ENCODE assay signal across 36 cellular contexts in genomic region chr10:124217031-124217430, GRCh38.
"Had no signal": no experiment of that assay in that cellular context is flagged by ENCODE, and none has a peak within 500 bp of the region (broad histone marks: within the 10 kb centered on the region; RNA-seq: fewer than 3 reads in every experiment).

No MANE protein-coding gene starts in this region.

- H3K4me1 Mint-ChIP-seq: activated T-helper 17 cell treated with anti-CD3 and anti-CD28 coated beads, Interleukin-2, amount 50 U/mL, for 72 hours; central memory CD8-positive, alpha-beta T cell had no signal

- H3K27ac ChIP-seq: adrenal gland, cardiac muscle cell, VCaP had no signal

- H3K27me3 ChIP-seq: adrenal gland, cardiac muscle cell had no signal

- H3K36me3 Mint-ChIP-seq: activated CD4-positive, alpha-beta memory T cell treated with anti-CD3 and anti-CD28 coated beads for 36 hours; activated naive CD4-positive, alpha-beta T cell treated with anti-CD3 and anti-CD28 coated beads, Interleukin-2, amount 50 U/mL, for 72 hours; activated naive CD8-positive, alpha-beta T cell treated with anti-CD3 and anti-CD28 coated beads for 36 hours; brain had no signal

- H3K9me3 ChIP-seq: adrenal gland had no signal

- H3K36me3 ChIP-seq: adrenal gland, cardiac muscle cell had no signal

- H3K27me3 Mint-ChIP-seq: activated B cell treated with CpG ODN at 0.5 μM for 24 hours had no signal

- DNase-seq: activated B cell treated with CpG ODN at 0.5 μM for 24 hours; activated CD4-positive, alpha-beta memory T cell treated with anti-CD3 and anti-CD28 coated beads for 36 hours; activated CD4-positive, alpha-beta T cell treated with anti-CD3 and anti-CD28 coated beads for 4 hours; activated CD4-positive, alpha-beta T cell treated with anti-CD3 and anti-CD28 coated beads, Interleukin-2, amount 10 ng/mL, durations not matched to agents 24 days and 14 days; activated CD4-positive, alpha-beta T cell treated with anti-CD3 and anti-CD28 coated beads, Interleukin-2, amount 50 U/mL, for 1 hour; activated CD4-positive, alpha-beta T cell treated with anti-CD3 and anti-CD28 coated beads, Interleukin-2, amount 50 U/mL, for 4 hours; activated CD4-positive, CD25-positive, alpha-beta regulatory T cell treated with anti-CD3 and anti-CD28 coated beads, Interleukin-2, amount 50 U/mL, for 72 hours; activated CD8-positive, alpha-beta memory T cell treated with anti-CD3 and anti-CD28 coated beads, Interleukin-2, amount 50 U/mL, for 4 hours; activated CD8-positive, alpha-beta T cell treated with anti-CD3 and anti-CD28 coated beads for 36 hours; activated effector memory CD4-positive, alpha-beta T cell treated with anti-CD3 and anti-CD28 coated beads, Interleukin-2, amount 50 U/mL, for 16 hours; activated gamma-delta T cell treated with Interleukin-2 at 50 U/mL for 16 hours; activated naive CD4-positive, alpha-beta T cell; activated naive CD4-positive, alpha-beta T cell treated with anti-CD3 and anti-CD28 coated beads for 36 hours; activated naive CD4-positive, alpha-beta T cell treated with anti-CD3 and anti-CD28 coated beads, Interleukin-2, amount 50 U/mL, for 16 hours; activated naive CD8-positive, alpha-beta T cell treated with anti-CD3 and anti-CD28 coated beads for 36 hours; activated T-cell treated with anti-CD3 and anti-CD28 coated beads for 4 hours; activated T-cell treated with anti-CD3 and anti-CD28 coated beads, Interleukin-2, amount 50 U/mL, for 1 hour; activated T-cell treated with anti-CD3 and anti-CD28 coated beads, Interleukin-2, amount 50 U/mL, for 4 hours; activated T-cell treated with anti-CD3 and anti-CD28 coated beads, Interleukin-2, amount 50 U/mL, for 72 hours; amniotic stem cell; aorta; caudate nucleus; cerebellar nuclear complex; T-helper 1 cell; T-helper 2 cell; T-helper 9 cell had no signal

- H3K4me3 Mint-ChIP-seq: activated B cell treated with CpG ODN at 0.5 μM for 24 hours; activated CD4-positive, alpha-beta memory T cell treated with anti-CD3 and anti-CD28 coated beads for 36 hours; activated CD4-positive, alpha-beta T cell treated with anti-CD3 and anti-CD28 coated beads, Interleukin-2, amount 10 ng/mL, durations not matched to agents 24 days and 14 days; activated CD8-positive, alpha-beta T cell treated with anti-CD3 and anti-CD28 coated beads for 36 hours; activated naive CD4-positive, alpha-beta T cell treated with anti-CD3 and anti-CD28 coated beads for 36 hours; activated naive CD8-positive, alpha-beta T cell treated with anti-CD3 and anti-CD28 coated beads for 36 hours; activated T-cell treated with anti-CD3 and anti-CD28 coated beads, Interleukin-2, amount 50 U/mL, for 4 hours; activated T-cell treated with anti-CD3 and anti-CD28 coated beads, Interleukin-2, amount 50 U/mL, for 72 hours; activated T-helper 1 cell treated with anti-CD3 and anti-CD28 coated beads, Interleukin-12 subunit alpha, Interleukin-12 subunit beta, Interleukin-2, Interleukin-4 antibody, amounts not matched to agents 30 ng/mL and 10 ng/mL and 1 ng/mL, durations not matched to agents 14 hours and 24 hours and 36 hours; activated T-helper 17 cell treated with anti-CD3 and anti-CD28 coated beads, Interleukin-2, amount 50 U/mL, for 72 hours; brain; central memory CD8-positive, alpha-beta T cell; T-helper 1 cell treated with Interleukin-12 subunit alpha and Interleukin-12 subunit beta and Interleukin-4 antibody, amounts not matched to agents 30 μg/mL and 1 μg/mL, for 36 hours; T-helper 2 cell treated with Interferon-gamma antibody and Interleukin-4, amounts not matched to agents 5 μg/mL and 100 μg/mL, for 36 hours had no signal

- H3K27ac Mint-ChIP-seq: activated B cell treated with CpG ODN at 0.5 μM for 24 hours; activated CD4-positive, alpha-beta memory T cell treated with anti-CD3 and anti-CD28 coated beads for 36 hours; activated CD4-positive, alpha-beta T cell treated with anti-CD3 and anti-CD28 coated beads, Interleukin-2, amount 10 ng/mL, durations not matched to agents 24 days and 14 days; activated CD8-positive, alpha-beta T cell treated with anti-CD3 and anti-CD28 coated beads for 36 hours; activated naive CD4-positive, alpha-beta T cell treated with anti-CD3 and anti-CD28 coated beads for 36 hours; activated naive CD4-positive, alpha-beta T cell treated with anti-CD3 and anti-CD28 coated beads, Interleukin-2, amount 50 U/mL, for 72 hours; activated naive CD8-positive, alpha-beta T cell treated with anti-CD3 and anti-CD28 coated beads for 36 hours; activated T-cell treated with anti-CD3 and anti-CD28 coated beads, Interleukin-2, amount 50 U/mL, for 72 hours; activated T-helper 1 cell treated with anti-CD3 and anti-CD28 coated beads, Interleukin-12 subunit alpha, Interleukin-12 subunit beta, Interleukin-2, Interleukin-4 antibody, amounts not matched to agents 30 ng/mL and 10 ng/mL and 1 ng/mL, durations not matched to agents 14 hours and 24 hours and 36 hours; activated T-helper 17 cell treated with anti-CD3 and anti-CD28 coated beads, Interleukin-2, amount 50 U/mL, for 72 hours; T-helper 1 cell treated with Interleukin-12 subunit alpha and Interleukin-12 subunit beta and Interleukin-4 antibody, amounts not matched to agents 30 μg/mL and 1 μg/mL, for 36 hours; T-helper 2 cell treated with Interferon-gamma antibody and Interleukin-4, amounts not matched to agents 5 μg/mL and 100 μg/mL, for 36 hours had no signal

- H3K4me3 ChIP-seq: adrenal gland, cardiac muscle cell had no signal

- ATAC-seq: activated CD8-positive, alpha-beta T cell treated with anti-CD3 and anti-CD28 coated beads for 36 hours; activated naive CD4-positive, alpha-beta T cell treated with anti-CD3 and anti-CD28 coated beads, Interleukin-2, amount 50 U/mL, for 72 hours; activated T-cell treated with anti-CD3 and anti-CD28 coated beads, Interleukin-2, amount 50 U/mL, for 4 hours; activated T-cell treated with anti-CD3 and anti-CD28 coated beads, Interleukin-2, amount 50 U/mL, for 72 hours; activated T-helper 17 cell treated with anti-CD3 and anti-CD28 coated beads, Interleukin-2, amount 50 U/mL, for 72 hours had no signal

- H3K9me3 Mint-ChIP-seq: activated B cell treated with CpG ODN at 0.5 μM for 24 hours; activated CD4-positive, alpha-beta memory T cell treated with anti-CD3 and anti-CD28 coated beads for 36 hours; activated CD4-positive, alpha-beta T cell treated with anti-CD3 and anti-CD28 coated beads, Interleukin-2, amount 10 ng/mL, durations not matched to agents 24 days and 14 days; activated CD8-positive, alpha-beta T cell treated with anti-CD3 and anti-CD28 coated beads for 36 hours; activated naive CD4-positive, alpha-beta T cell treated with anti-CD3 and anti-CD28 coated beads for 36 hours; activated naive CD4-positive, alpha-beta T cell treated with anti-CD3 and anti-CD28 coated beads, Interleukin-2, amount 50 U/mL, for 72 hours; activated naive CD8-positive, alpha-beta T cell treated with anti-CD3 and anti-CD28 coated beads for 36 hours; activated T-cell treated with anti-CD3 and anti-CD28 coated beads, Interleukin-2, amount 50 U/mL, for 4 hours; activated T-cell treated with anti-CD3 and anti-CD28 coated beads, Interleukin-2, amount 50 U/mL, for 72 hours; activated T-helper 1 cell treated with anti-CD3 and anti-CD28 coated beads, Interleukin-12 subunit alpha, Interleukin-12 subunit beta, Interleukin-2, Interleukin-4 antibody, amounts not matched to agents 30 ng/mL and 10 ng/mL and 1 ng/mL, durations not matched to agents 14 hours and 24 hours and 36 hours; activated T-helper 17 cell treated with anti-CD3 and anti-CD28 coated beads, Interleukin-2, amount 50 U/mL, for 72 hours; central memory CD8-positive, alpha-beta T cell; T-helper 1 cell treated with Interleukin-12 subunit alpha and Interleukin-12 subunit beta and Interleukin-4 antibody, amounts not matched to agents 30 μg/mL and 1 μg/mL, for 36 hours; T-helper 2 cell treated with Interferon-gamma antibody and Interleukin-4, amounts not matched to agents 5 μg/mL and 100 μg/mL, for 36 hours had no signal
